ENCODE assay signal across 9 cellular contexts in genomic region chr2:113376935-113377445, GRCh38.
DNase-seq lines count a peak whose midpoint lies in the region; ATAC-seq, FAIRE-seq and TF ChIP-seq lines count a peak whose summit lies in the region.
"Had no signal": no experiment of that assay in that cellular context is flagged by ENCODE, and none has a peak within 500 bp of the region (broad histone marks: within the 10 kb centered on the region; RNA-seq: fewer than 3 reads in every experiment).

No MANE protein-coding gene starts in this region.

- peak; percentile 21 for DNase-seq in putamen (ENCODE audit: low spot score)
- DNase-seq in GM12892 (ENCODE audit: insufficient read length), result no peak
- no peak for DNase-seq in NCI-H187 treated with DMSO at 0.1 percent for 48 hours (lab: John Stamatoyannopoulos, UW)
- DNase-seq in NCI-H226, result no peak
- DNase-seq: OCI-M1 had no signal

- no peak for TF ChIP-seq POLR2A in GM12892 (IDR thresholded peaks at IDR 0.05; ENCODE audit: low read depth, low read length)

- FAIRE-seq in GM12892 (lab: Jason Lieb, UNC), result no peak
- FAIRE-seq: colon had no signal

- ATAC-seq in GM18870 (IDR thresholded peaks at IDR 0.05; ENCODE audit: unreplicated experiment) (peak; percentile 88), GM21717 (IDR thresholded peaks at IDR 0.05; ENCODE audit: unreplicated experiment) (peak; percentile 86), HG03460 (IDR thresholded peaks at IDR 0.05; ENCODE audit: unreplicated experiment) (peak; percentile 81)
